ENCODE assay signal across 1 cellular context in the genomic region with DNA sequence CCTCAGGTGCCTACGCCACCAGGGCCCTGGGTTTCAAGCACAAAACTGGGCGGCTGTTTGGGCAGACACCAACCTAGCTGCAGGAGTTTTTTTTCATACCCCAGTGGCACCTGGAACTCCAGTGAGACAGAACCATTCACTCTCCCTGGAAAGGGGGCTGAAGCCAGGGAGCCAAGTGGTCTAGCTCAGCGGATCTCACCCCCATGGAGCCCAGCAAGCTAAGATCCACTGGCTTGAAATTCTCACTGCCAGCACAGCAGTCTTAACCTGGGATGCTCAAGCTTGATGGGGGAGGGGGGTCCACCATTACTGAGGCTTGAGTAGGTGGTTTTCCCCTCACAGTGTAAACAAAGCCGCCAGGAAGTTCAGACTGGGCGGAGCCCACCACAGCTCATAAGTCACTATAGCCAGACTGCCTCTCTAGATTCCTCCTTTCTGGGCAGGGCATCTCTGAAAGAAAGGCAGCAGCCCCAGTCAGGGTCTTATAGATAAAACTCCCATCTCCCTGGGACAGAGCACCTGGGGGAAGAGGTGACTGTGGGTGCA.
TF ChIP-seq lines count a peak whose summit lies in the region.

No MANE protein-coding gene starts in this region.

TF ChIP-seq in HEK293, 187 proteins besides CTCF, POLR2A, EP300 and RAD21:
- TF ChIP-seq, protein P1, sequence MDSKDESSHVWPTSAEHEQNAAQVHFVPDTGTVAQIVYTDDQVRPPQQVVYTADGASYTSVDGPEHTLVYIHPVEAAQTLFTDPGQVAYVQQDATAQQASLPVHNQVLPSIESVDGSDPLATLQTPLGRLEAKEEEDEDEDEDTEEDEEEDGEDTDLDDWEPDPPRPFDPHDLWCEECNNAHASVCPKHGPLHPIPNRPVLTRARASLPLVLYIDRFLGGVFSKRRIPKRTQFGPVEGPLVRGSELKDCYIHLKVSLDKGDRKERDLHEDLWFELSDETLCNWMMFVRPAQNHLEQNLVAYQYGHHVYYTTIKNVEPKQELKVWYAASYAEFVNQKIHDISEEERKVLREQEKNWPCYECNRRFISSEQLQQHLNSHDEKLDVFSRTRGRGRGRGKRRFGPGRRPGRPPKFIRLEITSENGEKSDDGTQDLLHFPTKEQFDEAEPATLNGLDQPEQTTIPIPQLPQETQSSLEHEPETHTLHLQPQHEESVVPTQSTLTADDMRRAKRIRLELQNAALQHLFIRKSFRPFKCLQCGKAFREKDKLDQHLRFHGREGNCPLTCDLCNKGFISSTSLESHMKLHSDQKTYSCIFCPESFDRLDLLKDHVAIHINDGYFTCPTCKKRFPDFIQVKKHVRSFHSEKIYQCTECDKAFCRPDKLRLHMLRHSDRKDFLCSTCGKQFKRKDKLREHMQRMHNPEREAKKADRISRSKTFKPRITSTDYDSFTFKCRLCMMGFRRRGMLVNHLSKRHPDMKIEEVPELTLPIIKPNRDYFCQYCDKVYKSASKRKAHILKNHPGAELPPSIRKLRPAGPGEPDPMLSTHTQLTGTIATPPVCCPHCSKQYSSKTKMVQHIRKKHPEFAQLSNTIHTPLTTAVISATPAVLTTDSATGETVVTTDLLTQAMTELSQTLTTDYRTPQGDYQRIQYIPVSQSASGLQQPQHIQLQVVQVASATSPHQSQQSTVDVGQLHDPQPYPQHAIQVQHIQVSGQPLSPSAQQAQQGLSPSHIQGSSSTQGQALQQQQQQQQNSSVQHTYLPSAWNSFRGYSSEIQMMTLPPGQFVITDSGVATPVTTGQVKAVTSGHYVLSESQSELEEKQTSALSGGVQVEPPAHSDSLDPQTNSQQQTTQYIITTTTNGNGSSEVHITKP (tag by site-specific recombination; IDR thresholded peaks at IDR 0.05): peak; percentile 67
